ENCODE assay signal across 9 cellular contexts in genomic region chr5:369151-369939, GRCh38. TPM values are rescaled to one million over a fixed set of nuclear protein-coding genes. Genes with fewer than 3 reads are reported as not detected.
DNase-seq lines count a peak whose midpoint lies in the region; ATAC-seq and TF ChIP-seq lines count a peak whose summit lies in the region.
"Had no signal": no experiment of that assay in that cellular context is flagged by ENCODE, and none has a peak within 500 bp of the region (broad histone marks: within the 10 kb centered on the region; RNA-seq: fewer than 3 reads in every experiment).

No MANE protein-coding gene starts in this region.

- TF ChIP-seq CTCF in colonic mucosa (IDR thresholded peaks at IDR 0.05) (no peak), GM13977 (IDR thresholded peaks at IDR 0.05; ENCODE audit: extremely low read depth, insufficient read depth, missing control alignments) (no peak)

- no peak overlapping the region for H3K4me3 Mint-ChIP-seq in activated CD4-positive, alpha-beta T cell treated with anti-CD3 and anti-CD28 coated beads for 36 hours

- no peak overlapping the region for H3K9ac ChIP-seq in colonic mucosa (ENCODE audit: low read depth in 2 of 2, low read length in 2 of 2)

- H3K27me3 Mint-ChIP-seq in activated CD4-positive, alpha-beta T cell treated with anti-CD3 and anti-CD28 coated beads for 36 hours = peaks cover 1% of the 10 kb centered on the region

- POLR2A ChIA-PET in activated CD4-positive, alpha-beta T cell treated with anti-CD3 and anti-CD28 coated beads for 36 hours (lab: Charles Lee) = interaction anchor here (1.4 kb wide), 1 partner anchor 9 kb away, joined by 3 read pairs; no protein-coding TSS in a partner anchor

- H3K27ac Mint-ChIP-seq in activated CD4-positive, alpha-beta T cell treated with anti-CD3 and anti-CD28 coated beads for 36 hours = peak overlapping the region; percentile 78

- peaks cover 23% of the 10 kb centered on the region for H3K36me3 Mint-ChIP-seq in activated CD4-positive, alpha-beta T cell treated with anti-CD3 and anti-CD28 coated beads for 36 hours (ENCODE audit: low read depth)

- H3K27me3 ChIP-seq in colonic mucosa = peaks cover 5% of the 10 kb centered on the region

- CTCF ChIA-PET in activated CD4-positive, alpha-beta T cell treated with anti-CD3 and anti-CD28 coated beads for 36 hours (lab: Charles Lee) = interaction anchor here (0.7 to 1.7 kb wide), 6 partner anchors 9 to 56 kb away, joined by 3 to 5 read pairs (median 4); no protein-coding TSS in a partner anchor

- in situ Hi-C loops in GM13977 (cut with MboI; ENCODE audit: low pct_unique_long_range_greater_than_20kb, low sequenced_read_pairs, unreplicated experiment) = no loop called here

- H3K4me3 ChIP-seq in colonic mucosa = no peak overlapping the region
- H3K4me3 ChIP-seq: A549 had no signal

- peaks cover 41% of the 10 kb centered on the region for H3K4me1 Mint-ChIP-seq in activated CD4-positive, alpha-beta T cell treated with anti-CD3 and anti-CD28 coated beads for 36 hours

- ATAC-seq in activated CD4-positive, alpha-beta T cell treated with anti-CD3 and anti-CD28 coated beads for 36 hours = peak; percentile 50
- peak; percentile 27 for ATAC-seq in HG03432 (IDR thresholded peaks at IDR 0.05; ENCODE audit: unreplicated experiment)
- peak; percentile 26 for ATAC-seq in stimulated activated naive CD8-positive, alpha-beta T cell treated with anti-CD3 and anti-CD28 coated beads, Interleukin-15, Interleukin-2, amounts not matched to agents 100 U/mL and 50 U/mL, for 24 hours
- ATAC-seq: A549 had no signal

- no peaks in the 10 kb centered on the region for H3K4me1 ChIP-seq in colonic mucosa

- H3K9me3 Mint-ChIP-seq in activated CD4-positive, alpha-beta T cell treated with anti-CD3 and anti-CD28 coated beads for 36 hours (ENCODE audit: low read depth) = peaks cover 7% of the 10 kb centered on the region

- H3K36me3 ChIP-seq in colonic mucosa = no peaks in the 10 kb centered on the region

- H3K9me3 ChIP-seq in colonic mucosa = no peaks in the 10 kb centered on the region

- peak; percentile 44 for DNase-seq in activated CD4-positive, alpha-beta T cell treated with anti-CD3 and anti-CD28 coated beads for 36 hours
- DNase-seq in activated CD4-positive, alpha-beta T cell treated with anti-CD3 and anti-CD28 coated beads, Interleukin-2, amount 50 U/mL, for 4 hours = no peak
- peak; percentile 15 for DNase-seq in colonic mucosa
- no peak for DNase-seq in stimulated activated naive CD8-positive, alpha-beta T cell treated with anti-CD3 and anti-CD28 coated beads, Interleukin-15, Interleukin-2, amounts not matched to agents 100 U/mL and 50 U/mL, for 24 hours
- DNase-seq in NCI-H748 (lab: John Stamatoyannopoulos, UW; ENCODE audit: unreplicated experiment) = no peak
- DNase-seq in GOT3 (lab: John Stamatoyannopoulos, UW) = no peak
- no peak for DNase-seq in GM13977 (ENCODE audit: low spot score)

- no peak overlapping the region for H3K27ac ChIP-seq in colonic mucosa
- H3K27ac ChIP-seq: A549 had no signal

- intact Hi-C loops in activated CD4-positive, alpha-beta T cell treated with anti-CD3 and anti-CD28 coated beads for 36 hours (cut with DNase I, micrococcal nuclease) = no loop called here
- intact Hi-C loops in colonic mucosa (cut with DNase I) = no loop called here

RNA-seq across cellular contexts. Expression of gene AHRR, which starts 47.8 kb away (rescaled TPM):
- total RNA-seq in activated CD4-positive, alpha-beta T cell treated with anti-CD3 and anti-CD28 coated beads for 36 hours = 10 to 100 TPM; 15.1 to 20.5 TPM
- 1 to 10 TPM; 1.9 to 2.1 TPM for total RNA-seq in colonic mucosa

Comparison
In these comparisons a context has a peak if more than half of its experiments do, and no peak if none do; other contexts are left out.
1. DNase-seq: peak in activated CD4-positive, alpha-beta T cell treated with anti-CD3 and anti-CD28 coated beads for 36 hours (single experiment) and colonic mucosa (single experiment); none in activated CD4-positive, alpha-beta T cell treated with anti-CD3 and anti-CD28 coated beads, Interleukin-2, amount 50 U/mL, for 4 hours (0 of 2), stimulated activated naive CD8-positive, alpha-beta T cell treated with anti-CD3 and anti-CD28 coated beads, Interleukin-15, Interleukin-2, amounts not matched to agents 100 U/mL and 50 U/mL, for 24 hours (single experiment), NCI-H748 (single experiment), GOT3 (single experiment) and GM13977 (single experiment).
2. RNA of gene AHRR, which starts 47.8 kb away (total RNA-seq): 15.1 to 20.5 TPM in activated CD4-positive, alpha-beta T cell treated with anti-CD3 and anti-CD28 coated beads for 36 hours; 1.9 to 2.1 TPM in colonic mucosa; every median in the first group is over 4 times any median in the second.
3. Peak in every context shown above with its lines, with median percentiles within 50 percentile points of each other: ATAC-seq.